ENCODE assay signal across 9 cellular contexts in the genomic region with DNA sequence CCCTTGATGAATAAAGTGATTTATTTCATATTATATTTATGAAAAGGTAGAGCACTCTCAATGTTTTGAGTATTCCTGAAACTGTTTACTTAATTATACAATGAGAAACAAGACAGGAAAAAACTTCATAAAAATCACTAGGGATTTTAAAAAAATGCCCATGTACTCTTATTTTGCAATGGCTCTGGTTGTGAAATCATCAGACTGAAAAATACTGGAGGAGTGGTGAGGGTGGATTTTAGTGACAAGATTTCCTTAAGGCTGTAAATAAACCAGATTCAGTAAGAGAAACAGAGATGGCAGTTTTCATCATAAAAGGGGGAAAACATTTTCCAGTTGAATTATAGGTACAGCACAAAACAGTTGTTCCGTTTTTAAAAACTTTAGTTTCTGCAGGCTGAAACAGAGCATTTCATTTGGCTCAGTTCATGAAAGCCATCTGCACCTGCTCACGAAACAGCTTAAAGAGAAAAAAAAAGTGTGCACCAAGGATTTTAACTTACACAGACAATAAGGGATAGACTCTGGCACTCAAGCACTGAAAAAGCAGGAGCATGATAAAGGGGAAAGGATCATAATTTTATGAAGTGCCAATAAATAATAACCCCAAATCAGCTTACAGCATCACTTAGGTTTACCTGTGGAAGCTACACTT.
DNase-seq lines count a peak whose midpoint lies in the region; ATAC-seq, FAIRE-seq and TF ChIP-seq lines count a peak whose summit lies in the region.
"Had no signal": no experiment of that assay in that cellular context is flagged by ENCODE, and none has a peak within 500 bp of the region (broad histone marks: within the 10 kb centered on the region; RNA-seq: fewer than 3 reads in every experiment).

No MANE protein-coding gene starts in this region.

- H3K36me3 Mint-ChIP-seq in IgD-negative memory B cell (no peaks in the 10 kb centered on the region), MCF 10A (ENCODE audit: insufficient read depth, unreplicated experiment) (peaks cover 12% of the 10 kb centered on the region), naive B cell (no peaks in the 10 kb centered on the region)

- H3K4me1 Mint-ChIP-seq in IgD-negative memory B cell (peaks cover 23 to 43% (median 34%) of the 10 kb centered on the region in 3 donors), MCF 10A (ENCODE audit: insufficient read depth, unreplicated experiment) (peaks cover 27% of the 10 kb centered on the region), naive B cell (peaks cover 30 to 54% (median 34%) of the 10 kb centered on the region in 3 donors)

- no TSS peak for BruUV-seq in MCF 10A (replicated peaks; lab: Mats Ljungman, UMichigan)

- DNase-seq in MCF 10A (ENCODE audit: unreplicated experiment) = peak; percentile 72
- DNase-seq in naive B cell = no peak
- DNase-seq in DMS114 treated with DMSO at 0.1 percent for 48 hours (lab: John Stamatoyannopoulos, UW; ENCODE audit: unreplicated experiment) = no peak
- DNase-seq in COR-L47 (lab: John Stamatoyannopoulos, UW) = no peak
- DNase-seq in D721Med (ENCODE audit: insufficient read length, low spot score) = no peak
- DNase-seq: NCI-H510A had no signal

- peaks cover 79% of the 10 kb centered on the region for H3K79me2 ChIP-seq in ACC112 (ENCODE audit: control insufficient read depth, insufficient read depth, low read length, unreplicated experiment)

- no peak for TF ChIP-seq CTCF in MCF 10A (IDR thresholded peaks at IDR 0.05; ENCODE audit: unreplicated experiment)
- no peak for TF ChIP-seq CTCF in D721Med (IDR thresholded peaks at IDR 0.05; ENCODE audit: insufficient read depth, missing control alignments)

- H3K27ac ChIP-seq in ACC112 (ENCODE audit: low read depth, low read length) = peak overlapping the region; percentile 75

- peak overlapping the region; percentile 67 for H3K4me3 ChIP-seq in ACC112 (ENCODE audit: low read depth, low read length)

- H3K4me1 ChIP-seq in ACC112 (ENCODE audit: control insufficient read depth, insufficient read depth, low read length, unreplicated experiment) = peaks cover 69% of the 10 kb centered on the region

- intact Hi-C loops in MCF 10A (cut with micrococcal nuclease) = loop anchor here (1.0 to 2.0 kb wide), 3 partner anchors 101 to 406 kb away; a partner anchor contains a TSS

- H3K4me3 Mint-ChIP-seq in IgD-negative memory B cell (peak overlapping the region; percentile 50 to 89 (median 76)), MCF 10A (ENCODE audit: unreplicated experiment) (peak overlapping the region; percentile 72), naive B cell (peak overlapping the region; percentile 84 to 97 (median 90))

- ATAC-seq in naive B cell (ENCODE audit: low read depth in 2 of 2) (no peak), HG03039 (IDR thresholded peaks at IDR 0.05; ENCODE audit: unreplicated experiment) (no peak)

- H3K27me3 ChIP-seq in ACC112 (ENCODE audit: insufficient read depth, low read length) = no peaks in the 10 kb centered on the region

- H3K27me3 Mint-ChIP-seq in IgD-negative memory B cell (no peaks in the 10 kb centered on the region), MCF 10A (ENCODE audit: insufficient read depth, unreplicated experiment) (no peaks in the 10 kb centered on the region), naive B cell (no peaks in the 10 kb centered on the region)

- peak overlapping the region in 2 of 3 donors; percentile 94 to 99 for H3K27ac Mint-ChIP-seq in IgD-negative memory B cell
- H3K27ac Mint-ChIP-seq in MCF 10A (ENCODE audit: low read depth, unreplicated experiment) = peak overlapping the region; percentile 83
- peak overlapping the region in 5 of 6 donors; percentile 39 to 92 (median 54) for H3K27ac Mint-ChIP-seq in naive B cell

- CTCF ChIA-PET in MCF 10A (lab: Yijun Ruan, JAX) = interaction anchor here (0.7 to 5.7 kb wide), 8 partner anchors 17 to 407 kb away, joined by 3 to 86 read pairs (median 5); a partner anchor contains a TSS

- POLR2A ChIA-PET in MCF 10A (lab: Yijun Ruan, JAX) = interaction anchor here (0.6 to 10.8 kb wide), 29 partner anchors 12 to 327 kb away, joined by 3 to 169 read pairs (median 5); a partner anchor contains a TSS

- no peak overlapping the region for H2AFZ ChIP-seq in ACC112 (ENCODE audit: low read length, unreplicated experiment)

- no peaks in the 10 kb centered on the region for H3K36me3 ChIP-seq in ACC112 (ENCODE audit: insufficient read depth, low read length)

- no peak for FAIRE-seq in D721Med (lab: Jason Lieb, UNC)

- H3K9me3 Mint-ChIP-seq in IgD-negative memory B cell (no peaks in the 10 kb centered on the region), MCF 10A (ENCODE audit: unreplicated experiment) (peaks cover 7% of the 10 kb centered on the region), naive B cell (no peaks in the 10 kb centered on the region)
